Comparison of ENCODE assay signal across 15 cellular contexts in genomic region chr2:144942516-144943256, GRCh38.
DNase-seq lines count a peak whose midpoint lies in the region; ATAC-seq, FAIRE-seq and TF ChIP-seq lines count a peak whose summit lies in the region.
"Had no signal": no experiment of that assay in that cellular context is flagged by ENCODE, and none has a peak within 500 bp of the region (broad histone marks: within the 10 kb centered on the region; RNA-seq: fewer than 3 reads in every experiment).

No MANE protein-coding gene starts in this region.

- H3K36me3 ChIP-seq in colonic mucosa (no peaks in the 10 kb centered on the region), pancreas (no peaks in the 10 kb centered on the region)
- H3K36me3 ChIP-seq: lower lobe of right lung, tibial artery had no signal

- no peaks in the 10 kb centered on the region for H3K36me3 Mint-ChIP-seq in activated naive CD4-positive, alpha-beta T cell treated with anti-CD3 and anti-CD28 coated beads, Interleukin-2, amount 10 ng/mL, durations not matched to agents 7 days and 5 days
- H3K36me3 Mint-ChIP-seq: brain; CD8-positive, alpha-beta T cell had no signal

- H3K27me3 ChIP-seq in colonic mucosa, result no peaks in the 10 kb centered on the region
- no peaks in the 10 kb centered on the region for H3K27me3 ChIP-seq in pancreas
- H3K27me3 ChIP-seq: tibial artery had no signal

- TF ChIP-seq CTCF in colonic mucosa (IDR thresholded peaks at IDR 0.05) (no peak), pancreas (IDR thresholded peaks at IDR 0.05) (no peak)

- no peak for FAIRE-seq in pancreas (lab: Jason Lieb, UNC)

- ATAC-seq in pancreas (no peak), HG02798 (IDR thresholded peaks at IDR 0.05; ENCODE audit: poor library complexity, unreplicated experiment) (no peak)
- ATAC-seq: CD8-positive, alpha-beta T cell had no signal

- no peak overlapping the region for H3K4me3 ChIP-seq in colonic mucosa
- no peak overlapping the region for H3K4me3 ChIP-seq in pancreas
- H3K4me3 ChIP-seq: lower lobe of right lung, tibial artery had no signal

- 64 to 72% methylated on average over 8 of the region's 8 CpGs for WGBS in pancreas, 2 donors

- DNase-seq in EL (peak; percentile 79), NCI-H460 (ENCODE audit: extremely low read depth, low read depth) (peak; percentile 90), colonic mucosa (no peak), non-pigmented ciliary epithelial cell (ENCODE audit: low read depth) (peak; percentile 37), NCI-H1092 (lab: John Stamatoyannopoulos, UW) (no peak), pancreas (no peak)
- no peak for DNase-seq in activated naive CD4-positive, alpha-beta T cell treated with anti-CD3 and anti-CD28 coated beads, Interleukin-2, amount 10 ng/mL, durations not matched to agents 7 days and 5 days
- DNase-seq: CD8-positive, alpha-beta T cell; lower lobe of right lung; NCI-H1694; retina; T1000; tibial artery had no signal

- H3K9ac ChIP-seq in colonic mucosa (ENCODE audit: low read depth in 2 of 2, low read length in 2 of 2), result no peak overlapping the region

- no peaks in the 10 kb centered on the region for H3K9me3 Mint-ChIP-seq in activated naive CD4-positive, alpha-beta T cell treated with anti-CD3 and anti-CD28 coated beads, Interleukin-2, amount 10 ng/mL, durations not matched to agents 7 days and 5 days
- H3K9me3 Mint-ChIP-seq: CD8-positive, alpha-beta T cell had no signal

- H3K9me3 ChIP-seq in colonic mucosa, result no peaks in the 10 kb centered on the region
- H3K9me3 ChIP-seq in pancreas, result no peaks in the 10 kb centered on the region
- H3K9me3 ChIP-seq: lower lobe of right lung, tibial artery had no signal

- H3K4me1 ChIP-seq in colonic mucosa (no peaks in the 10 kb centered on the region), pancreas (peaks cover 5 to 10% (median 7%) of the 10 kb centered on the region in 3 donors)

- no peaks in the 10 kb centered on the region for H3K4me1 Mint-ChIP-seq in activated naive CD4-positive, alpha-beta T cell treated with anti-CD3 and anti-CD28 coated beads, Interleukin-2, amount 10 ng/mL, durations not matched to agents 7 days and 5 days

- no peaks in the 10 kb centered on the region for H3K27me3 Mint-ChIP-seq in activated naive CD4-positive, alpha-beta T cell treated with anti-CD3 and anti-CD28 coated beads, Interleukin-2, amount 10 ng/mL, durations not matched to agents 7 days and 5 days
- H3K27me3 Mint-ChIP-seq: brain had no signal

- intact Hi-C loops in colonic mucosa (cut with DNase I) (no loop called here), pancreas (cut with DNase I) (no loop called here)

- H3K27ac ChIP-seq in colonic mucosa, result peak overlapping the region; percentile 14
- H3K27ac ChIP-seq in pancreas, result no peak overlapping the region
- H3K27ac ChIP-seq: lower lobe of right lung had no signal

- H3K27ac Mint-ChIP-seq in activated naive CD4-positive, alpha-beta T cell treated with anti-CD3 and anti-CD28 coated beads, Interleukin-2, amount 10 ng/mL, durations not matched to agents 7 days and 5 days, result no peak overlapping the region
- H3K27ac Mint-ChIP-seq: CD8-positive, alpha-beta T cell had no signal

- H3K4me3 Mint-ChIP-seq in activated naive CD4-positive, alpha-beta T cell treated with anti-CD3 and anti-CD28 coated beads, Interleukin-2, amount 10 ng/mL, durations not matched to agents 7 days and 5 days, result no peak overlapping the region
- H3K4me3 Mint-ChIP-seq: brain; CD8-positive, alpha-beta T cell had no signal

- CTCF ChIA-PET in activated naive CD4-positive, alpha-beta T cell treated with anti-CD3 and anti-CD28 coated beads, Interleukin-2, amount 10 ng/mL, durations not matched to agents 7 days and 5 days (lab: Charles Lee), result no interaction called here

Comparison
In these comparisons a context has a peak if more than half of its experiments do, and no peak if none do; other contexts are left out.
1. DNase-seq: peak in EL (single experiment), NCI-H460 (single experiment) and non-pigmented ciliary epithelial cell (single experiment); none in colonic mucosa (single experiment), NCI-H1092 (single experiment), pancreas (0 of 6) and activated naive CD4-positive, alpha-beta T cell treated with anti-CD3 and anti-CD28 coated beads, Interleukin-2, amount 10 ng/mL, durations not matched to agents 7 days and 5 days (single experiment).